ENCODE assay signal across 8 cellular contexts in the genomic region with DNA sequence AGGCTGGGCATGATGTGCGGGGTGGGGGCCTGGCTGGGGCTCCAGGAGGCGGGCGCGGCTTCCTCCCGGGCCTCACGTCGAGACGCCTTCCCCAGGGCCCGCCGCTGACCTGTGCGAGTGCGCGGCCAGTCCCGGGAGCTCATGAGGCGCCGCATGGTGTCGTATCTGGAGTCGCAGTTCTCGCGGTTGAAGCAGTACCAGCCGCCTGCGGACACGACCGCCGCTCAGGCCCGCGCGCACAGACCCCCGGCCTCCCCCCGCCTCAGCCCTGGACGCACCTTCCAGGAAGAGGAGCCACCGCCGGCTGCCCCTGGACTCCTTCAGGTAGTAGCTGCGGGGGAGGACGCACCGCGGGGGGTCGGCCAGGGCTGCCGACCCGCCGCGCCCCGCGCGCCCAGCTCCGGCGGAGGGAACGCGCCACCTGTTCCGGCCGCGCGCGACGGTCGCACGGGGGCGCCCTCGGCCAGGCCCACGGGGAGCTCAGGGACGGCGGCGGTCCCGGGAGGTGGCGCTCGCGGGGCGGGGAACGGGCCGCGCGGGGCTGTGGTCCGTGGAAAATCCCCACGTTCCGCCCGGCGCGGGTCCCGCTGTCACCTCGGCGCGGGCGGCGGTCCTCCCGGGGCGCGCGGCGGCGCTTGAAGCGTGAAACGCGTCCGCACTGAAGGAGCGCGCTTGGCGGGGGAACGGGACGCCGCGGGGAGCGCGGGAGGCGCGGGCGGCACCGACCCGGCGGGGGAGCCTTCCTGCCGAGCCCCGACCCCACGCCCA. TPM values are rescaled to one million over a fixed set of nuclear protein-coding genes. Genes with fewer than 3 reads are reported as not detected.
DNase-seq lines count a peak whose midpoint lies in the region; ATAC-seq, FAIRE-seq and TF ChIP-seq lines count a peak whose summit lies in the region.

No MANE protein-coding gene starts in this region.

- H3K36me3 ChIP-seq in heart left ventricle: no peaks in the 10 kb centered on the region

- ATAC-seq in HG02642 (IDR thresholded peaks at IDR 0.05; ENCODE audit: poor library complexity, unreplicated experiment) (peak; percentile 73), heart left ventricle (peak; percentile 62 to 95 (median 86)), HG02981 (IDR thresholded peaks at IDR 0.05; ENCODE audit: unreplicated experiment) (no peak)

- peak; percentile 98 for TF ChIP-seq CTCF in D721Med (IDR thresholded peaks at IDR 0.05; ENCODE audit: insufficient read depth, missing control alignments)
- peak; percentile 35 to 95 (median 80) for TF ChIP-seq CTCF in heart left ventricle (IDR thresholded peaks at IDR 0.05)

- 1 to 2% (median 2%) methylated on average over 47 to 112 of the region's 112 CpGs; no CpG with 5 or more reads in 1 of the 4 donors for WGBS in heart left ventricle, 4 donors

- peaks cover 4% of the 10 kb centered on the region for H3K4me1 Mint-ChIP-seq in activated naive CD4-positive, alpha-beta T cell treated with anti-CD3 and anti-CD28 coated beads for 36 hours (ENCODE audit: low read depth)

- peaks cover 21 to 79% (median 53%) of the 10 kb centered on the region in 9 donors for H3K27me3 ChIP-seq in heart left ventricle

- no peaks in the 10 kb centered on the region for H3K36me3 Mint-ChIP-seq in activated naive CD4-positive, alpha-beta T cell treated with anti-CD3 and anti-CD28 coated beads for 36 hours (ENCODE audit: low read depth)

- no peak overlapping the region for H3K27ac Mint-ChIP-seq in activated naive CD4-positive, alpha-beta T cell treated with anti-CD3 and anti-CD28 coated beads for 36 hours

- H3K27me3 Mint-ChIP-seq in activated naive CD4-positive, alpha-beta T cell treated with anti-CD3 and anti-CD28 coated beads for 36 hours (ENCODE audit: low read depth): peaks cover 15% of the 10 kb centered on the region

- no peaks in the 10 kb centered on the region for H3K9me3 ChIP-seq in heart left ventricle

- H3K4me3 Mint-ChIP-seq in activated naive CD4-positive, alpha-beta T cell treated with anti-CD3 and anti-CD28 coated beads for 36 hours: peak overlapping the region; percentile 41

- H3K4me3 ChIP-seq in heart left ventricle: peak overlapping the region; percentile 18 to 55 (median 44)

- CTCF ChIA-PET in activated naive CD4-positive, alpha-beta T cell treated with anti-CD3 and anti-CD28 coated beads for 36 hours (lab: Charles Lee): interaction anchor here (0.6 to 4.7 kb wide), 15 partner anchors 8 to 246 kb away, joined by 3 to 95 read pairs (median 5); a partner anchor contains a TSS

- TF ChIP-seq POLR2A in Raji (IDR thresholded peaks at IDR 0.05; ENCODE audit: insufficient read depth, low read depth, low read length) (peak; percentile 21; the same call in 1 of the 2 replicates), heart left ventricle (IDR thresholded peaks at IDR 0.05) (peak in 1 of 2 donors; percentile 33)

- DNase-seq in D721Med (ENCODE audit: insufficient read length, low spot score): peak; percentile 77
- peak; percentile 78 for DNase-seq in activated naive CD4-positive, alpha-beta T cell treated with anti-CD3 and anti-CD28 coated beads for 36 hours
- peak; percentile 67 to 88 (median 78) for DNase-seq in heart left ventricle
- peak; percentile 78 for DNase-seq in retina
- no peak for DNase-seq in globus pallidus (ENCODE audit: low spot score)

- no peak overlapping the region for H3K27ac ChIP-seq in heart left ventricle

- intact Hi-C loops in activated naive CD4-positive, alpha-beta T cell treated with anti-CD3 and anti-CD28 coated beads for 36 hours (cut with micrococcal nuclease): loop anchor here (1.0 to 5.0 kb wide), 2 partner anchors 62 to 193 kb away; no protein-coding TSS in a partner anchor
- intact Hi-C loops in heart left ventricle (cut with DNase I): loop anchor here (1.0 to 10.0 kb wide), 9 partner anchors 59 to 198 kb away; a partner anchor contains a TSS

- no peaks in the 10 kb centered on the region for H3K9me3 Mint-ChIP-seq in activated naive CD4-positive, alpha-beta T cell treated with anti-CD3 and anti-CD28 coated beads for 36 hours

- peaks cover 2 to 35% (median 11%) of the 10 kb centered on the region in 12 donors for H3K4me1 ChIP-seq in heart left ventricle

- FAIRE-seq in D721Med (lab: Jason Lieb, UNC): no peak

RNA-seq across cellular contexts. Expression of a gene that starts 1.4 kb away (rescaled TPM):
- under 1 TPM; 0.35 to 0.38 TPM for total RNA-seq in activated naive CD4-positive, alpha-beta T cell treated with anti-CD3 and anti-CD28 coated beads for 36 hours
- 1 to 10 TPM in 2 of 9 donors, under 1 TPM in 4, not detected in 3; 0.25 to 1.6 (median 0.54) TPM for total RNA-seq in heart left ventricle
- under 1 TPM; 0.53 to 0.80 TPM for polyA plus RNA-seq in heart left ventricle

RNA-seq across cellular contexts. Expression of a gene that starts 12.5 kb away (rescaled TPM):
- not detected for total RNA-seq in activated naive CD4-positive, alpha-beta T cell treated with anti-CD3 and anti-CD28 coated beads for 36 hours
- 10 to 100 TPM in 1 of 9 donors, 1 to 10 TPM in 7, under 1 TPM in 1; 0.31 to 11.2 (median 3.9) TPM for total RNA-seq in heart left ventricle
- 1 to 10 TPM in 1 of 2 donors, under 1 TPM in 1; 0.19 to 7.4 TPM for polyA plus RNA-seq in heart left ventricle

RNA-seq across cellular contexts. Expression of a gene that starts 17.9 kb away (rescaled TPM):
- total RNA-seq in activated naive CD4-positive, alpha-beta T cell treated with anti-CD3 and anti-CD28 coated beads for 36 hours: 10 to 100 TPM; 33.6 to 34.8 TPM
- total RNA-seq in heart left ventricle: 10 to 100 TPM; 15.1 to 27.8 (median 22.5) TPM
- polyA plus RNA-seq in heart left ventricle: 10 to 100 TPM; 39.2 to 43.6 TPM

RNA-seq across cellular contexts. Expression of a gene that starts 22.4 kb away (rescaled TPM):
- 100 to 1,000 TPM; 121 to 130 TPM for total RNA-seq in activated naive CD4-positive, alpha-beta T cell treated with anti-CD3 and anti-CD28 coated beads for 36 hours
- 10 to 100 TPM in 2 of 9 donors, 1 to 10 TPM in 7; 1.8 to 12.2 (median 5.4) TPM for total RNA-seq in heart left ventricle
- 10 to 100 TPM in 1 of 2 donors, 1 to 10 TPM in 1; 3.4 to 30.7 TPM for polyA plus RNA-seq in heart left ventricle

RNA-seq across cellular contexts. Expression of a gene that starts 32.0 kb away (rescaled TPM):
- total RNA-seq in activated naive CD4-positive, alpha-beta T cell treated with anti-CD3 and anti-CD28 coated beads for 36 hours: 10 to 100 TPM; 13.5 to 14.8 TPM
- total RNA-seq in heart left ventricle: 10 to 100 TPM; 14.3 to 30.5 (median 18.0) TPM
- polyA plus RNA-seq in heart left ventricle: 10 to 100 TPM; 10.2 to 23.6 TPM
